Comparison of ENCODE assay signal across 8 cellular contexts in genomic region chr5:181243521-181244307, GRCh38. TPM values are rescaled to one million over a fixed set of nuclear protein-coding genes. Genes with fewer than 3 reads are reported as not detected.
A peak's percentile ranks its signal among the peaks of the same experiment; 100 is the strongest.
DNase-seq lines count a peak whose midpoint lies in the region; ATAC-seq and TF ChIP-seq lines count a peak whose summit lies in the region.

RACK1 (minus strand) TSS chr5:181243906; CDS start chr5:181243800, 106 bp downstream.

- intact Hi-C loops in activated B cell treated with CpG ODN at 0.5 μM for 24 hours (cut with micrococcal nuclease) (loop anchor here (1.0 to 5.0 kb wide), 5 partner anchors 20 to 440 kb away; partner anchors contain the start of genes TRIM41, TRIM7 and ZFP62), lower leg skin (cut with DNase I; ENCODE audit: low total_unique reads) (no loop called here)

- POLR2A ChIA-PET in activated B cell treated with CpG ODN at 0.5 μM for 24 hours (lab: Charles Lee), result interaction anchor here (0.6 to 8.6 kb wide), 17 partner anchors 9 to 433 kb away, joined by 3 to 177 read pairs (median 7); partner anchors contain the start of genes TRIM41, TRIM52, TRIM7 and ZFP62

- H3K27ac ChIP-seq in coronary artery, result peak within 1 kb of the TSS; percentile 94 to 100

- TF ChIP-seq CTCF in activated B cell treated with CpG ODN at 0.5 μM for 24 hours (IDR thresholded peaks at IDR 0.05) (no peak), coronary artery (IDR thresholded peaks at IDR 0.05) (no peak), lower leg skin (IDR thresholded peaks at IDR 0.05) (no peak)

- peak within 1 kb of the TSS; percentile 92 for H3K4me3 ChIP-seq in coronary artery
- H3K4me3 ChIP-seq in lower leg skin (ENCODE audit: low read depth, poor library complexity, severe bottlenecking), result peak within 1 kb of the TSS; percentile 77

- no peaks in the 10 kb centered on the region for H3K27me3 Mint-ChIP-seq in activated B cell treated with CpG ODN at 0.5 μM for 24 hours

- no peaks in the 10 kb centered on the region for H3K9me3 Mint-ChIP-seq in activated B cell treated with CpG ODN at 0.5 μM for 24 hours

- ATAC-seq in GM19043 (IDR thresholded peaks at IDR 0.05; ENCODE audit: low read depth, unreplicated experiment) (peak; percentile 70), HG03378 (IDR thresholded peaks at IDR 0.05; ENCODE audit: unreplicated experiment) (peak; percentile 63), activated B cell treated with CpG ODN at 0.5 μM for 24 hours (ENCODE audit: low read depth) (peak; percentile 79)

- H3K36me3 Mint-ChIP-seq in activated B cell treated with CpG ODN at 0.5 μM for 24 hours (ENCODE audit: low read depth), result peaks cover 55% of the 10 kb centered on the region

- H3K4me3 Mint-ChIP-seq in activated B cell treated with CpG ODN at 0.5 μM for 24 hours, result peak within 1 kb of the TSS; percentile 96

- no peak for TF ChIP-seq POLR2A in lower leg skin (IDR thresholded peaks at IDR 0.05)

- H3K27ac Mint-ChIP-seq in activated B cell treated with CpG ODN at 0.5 μM for 24 hours, result peak within 1 kb of the TSS; percentile 98

- 0 to 1% methylated on average over 37 to 50 of the region's 52 CpGs for WGBS in lower leg skin, 2 donors

- H3K4me1 Mint-ChIP-seq in activated B cell treated with CpG ODN at 0.5 μM for 24 hours, result peaks cover 73% of the 10 kb centered on the region

- DNase-seq in 8988T (peak; percentile 83), activated B cell treated with CpG ODN at 0.5 μM for 24 hours (peak; percentile 79), coronary artery (ENCODE audit: low spot score) (peak; percentile 92), lower leg skin (ENCODE audit: low spot score in 2 of 2) (peak; percentile 89 to 98), anterior cingulate cortex (lab: John Stamatoyannopoulos, UW) (no peak)
- peak; percentile 72 to 78 (median 74) for DNase-seq in stimulated activated CD4-positive, alpha-beta T cell treated with anti-CD3 and anti-CD28 coated beads, TNF-alpha, amount 100 ng/mL, for 1 hour (ENCODE audit: low read depth in 3 of 3, low spot score in 1 of 3)

- CTCF ChIA-PET in activated B cell treated with CpG ODN at 0.5 μM for 24 hours (lab: Charles Lee), result interaction anchor here (0.7 to 2.1 kb wide), 5 partner anchors 17 to 59 kb away, joined by 3 to 7 read pairs (median 5); partner anchors contain the start of gene TRIM52

RNA-seq across cellular contexts. Expression of gene RACK1, which starts in this region (rescaled TPM):
- total RNA-seq in activated B cell treated with CpG ODN at 0.5 μM for 24 hours (2,528 and 2,812 TPM in 2 replicates), lower leg skin (1,000 to 10,000 TPM; 3,064 to 4,085 (median 3,503) TPM)

Comparison
In these comparisons a context has a peak if more than half of its experiments do, and no peak if none do; other contexts are left out.
1. DNase-seq: peak in 8988T (single experiment), activated B cell treated with CpG ODN at 0.5 μM for 24 hours (single experiment), coronary artery (single experiment), lower leg skin (2 of 2) and stimulated activated CD4-positive, alpha-beta T cell treated with anti-CD3 and anti-CD28 coated beads, TNF-alpha, amount 100 ng/mL, for 1 hour (3 of 3); none in anterior cingulate cortex (0 of 58).
2. Peak in every context shown above with its lines, with median percentiles within 50 percentile points of each other: ATAC-seq.